In genomic region chr5:117892360-117892759, GRCh38 we compare ENCODE assay signal across 20 cellular contexts.
"Had no signal": no experiment of that assay in that cellular context is flagged by ENCODE, and none has a peak within 500 bp of the region (broad histone marks: within the 10 kb centered on the region; RNA-seq: fewer than 3 reads in every experiment).

No MANE protein-coding gene starts in this region.

- H3K27ac ChIP-seq: lower lobe of right lung, prostate gland, right atrium auricular region, sigmoid colon, testis, tibial artery had no signal

- H3K9me3 ChIP-seq: lower lobe of right lung, prostate gland, right atrium auricular region, sigmoid colon, testis, tibial artery had no signal

- ATAC-seq: effector memory CD8-positive, alpha-beta T cell; left ventricle myocardium superior; lower lobe of right lung; naive thymus-derived CD8-positive, alpha-beta T cell; stimulated activated memory B cell treated with anti-CD40 and anti-IgM and Interleukin-4, amounts not matched to agents 10 μg/mL and 1 μg/mL and 100 μg/mL, for 72 hours; stimulated activated naive CD8-positive, alpha-beta T cell treated with anti-CD3 and anti-CD28 coated beads, Interleukin-15, Interleukin-2, amounts not matched to agents 100 U/mL and 50 U/mL, for 24 hours had no signal

- H3K4me3 ChIP-seq: lower lobe of right lung, prostate gland, right atrium auricular region, sigmoid colon, testis, tibial artery had no signal

- H3K9me3 Mint-ChIP-seq: nephron progenitor cell; stimulated activated memory B cell treated with anti-CD40 and anti-IgM and Interleukin-4, amounts not matched to agents 10 μg/mL and 1 μg/mL and 100 μg/mL, for 72 hours; type B pancreatic cell had no signal

- H3K36me3 ChIP-seq: lower lobe of right lung, prostate gland, right atrium auricular region, sigmoid colon, tibial artery had no signal

- H3K27ac Mint-ChIP-seq: effector memory CD8-positive, alpha-beta T cell; naive thymus-derived CD8-positive, alpha-beta T cell; nephron progenitor cell; stimulated activated memory B cell treated with anti-CD40 and anti-IgM and Interleukin-4, amounts not matched to agents 10 μg/mL and 1 μg/mL and 100 μg/mL, for 72 hours; type B pancreatic cell had no signal

- H3K4me1 ChIP-seq: prostate gland, testis, tibial artery had no signal

- H3K36me3 Mint-ChIP-seq: naive thymus-derived CD8-positive, alpha-beta T cell; stimulated activated memory B cell treated with anti-CD40 and anti-IgM and Interleukin-4, amounts not matched to agents 10 μg/mL and 1 μg/mL and 100 μg/mL, for 72 hours; type B pancreatic cell had no signal

- DNase-seq: cortex of kidney; effector memory CD8-positive, alpha-beta T cell; left ventricle myocardium superior; lower lobe of right lung; naive thymus-derived CD8-positive, alpha-beta T cell; nephron progenitor cell; nucleus accumbens; sigmoid colon; stimulated activated CD4-positive, alpha-beta T cell treated with anti-CD3 and anti-CD28 coated beads, Interleukin-2, amount 100 ng/mL, for 24 hours; stimulated activated CD4-positive, alpha-beta T cell treated with anti-CD3 and anti-CD28 coated beads, Interleukin-4, amount 100 ng/mL, for 24 hours; stimulated activated naive CD8-positive, alpha-beta T cell treated with anti-CD3 and anti-CD28 coated beads, Interleukin-15, Interleukin-2, amounts not matched to agents 100 U/mL and 50 U/mL, for 24 hours; substantia nigra; testis; tibial artery had no signal

- H3K27me3 ChIP-seq: right atrium auricular region, sigmoid colon, testis, tibial artery had no signal

- FAIRE-seq: frontal cortex, keratinocyte had no signal
